ENCODE assay signal across 13 cellular contexts in genomic region chr22:26416670-26417270, GRCh38. TPM values are rescaled to one million over a fixed set of nuclear protein-coding genes. Genes with fewer than 3 reads are reported as not detected.
DNase-seq lines count a peak whose midpoint lies in the region; ATAC-seq, FAIRE-seq and TF ChIP-seq lines count a peak whose summit lies in the region.
"Had no signal": no experiment of that assay in that cellular context is flagged by ENCODE, and none has a peak within 500 bp of the region (broad histone marks: within the 10 kb centered on the region; RNA-seq: fewer than 3 reads in every experiment).

No MANE protein-coding gene starts in this region.

- no peak overlapping the region for H3K27ac ChIP-seq in PC-3 (ENCODE audit: low read length)
- H3K27ac ChIP-seq in endothelial cell of umbilical vein (ENCODE audit: insufficient read depth, low read depth, low read length): no peak overlapping the region
- H3K27ac ChIP-seq: gastrocnemius medialis, thyroid gland had no signal

- H3K9ac ChIP-seq in PC-3 (ENCODE audit: low read length): no peak overlapping the region
- no peak overlapping the region for H3K9ac ChIP-seq in endothelial cell of umbilical vein (replicated peaks; ENCODE audit: extremely low read depth, insufficient read depth, low read length)

- dilution Hi-C loops in endothelial cell of umbilical vein (cut with MboI; ENCODE audit: extremely low pct_ligation_motif_present, low sequenced_read_pairs): no loop called here

- no peaks in the 10 kb centered on the region for H3F3A ChIP-seq in PC-3 (ENCODE audit: low read length, unreplicated experiment)

- H3K4me3 ChIP-seq in PC-3 (ENCODE audit: low read length): peak overlapping the region; percentile 35; the same call in 1 of the 2 replicates
- H3K4me3 ChIP-seq in endothelial cell of umbilical vein (replicated peaks in 1 of 3; ENCODE audit: insufficient read depth in 1 of 3, low read depth in 1 of 3, low read length in 3 of 3): no peak overlapping the region
- H3K4me3 ChIP-seq: gastrocnemius medialis, thyroid gland had no signal

- DNase-seq in ELF-1 (ENCODE audit: low read depth, low spot score) (peak; percentile 91), PC-3 (peak; percentile 77), endothelial cell of umbilical vein (ENCODE audit: low read depth, low spot score) (no peak), non-pigmented ciliary epithelial cell (ENCODE audit: low read depth) (peak; percentile 34), OCI-M2 (lab: John Stamatoyannopoulos, UW; ENCODE audit: unreplicated experiment) (no peak), KG1 (lab: John Stamatoyannopoulos, UW) (no peak)
- no peak for DNase-seq in stimulated activated naive CD8-positive, alpha-beta T cell treated with anti-CD3 and anti-CD28 coated beads, Interleukin-15, Interleukin-2, amounts not matched to agents 100 U/mL and 50 U/mL, for 24 hours
- DNase-seq: activated CD4-positive, alpha-beta T cell treated with anti-CD3 and anti-CD28 coated beads for 48 hours; activated naive CD8-positive, alpha-beta T cell treated with anti-CD3 and anti-CD28 coated beads, Interleukin-2, amount 10 ng/mL, durations not matched to agents 7 days and 5 days; DND-41; thyroid gland had no signal

- H3K4me1 ChIP-seq in PC-3 (ENCODE audit: insufficient read depth, low read length): peaks cover 20% of the 10 kb centered on the region
- H3K4me1 ChIP-seq in endothelial cell of umbilical vein (ENCODE audit: control insufficient read depth, extremely low read depth, insufficient read depth, low read length): no peaks in the 10 kb centered on the region

- BruUV-seq in PC-3 (replicated peaks; lab: Mats Ljungman, UMichigan): no TSS peak
- no TSS peak for BruUV-seq in endothelial cell of umbilical vein (replicated peaks; lab: Mats Ljungman, UMichigan)

- H3K27me3 ChIP-seq in PC-3 (ENCODE audit: low read length) (peaks cover 6% of the 10 kb centered on the region), endothelial cell of umbilical vein (ENCODE audit: control insufficient read depth in 2 of 2, insufficient read depth in 2 of 2, low read length in 2 of 2) (peaks cover 33 to 37% of the 10 kb centered on the region in 2 experiments)
- H3K27me3 ChIP-seq: thyroid gland had no signal

- TF ChIP-seq POLR2A in endothelial cell of umbilical vein (IDR thresholded peaks at IDR 0.05; ENCODE audit: low read depth, low read length): no peak

- intact Hi-C loops in PC-3 (cut with micrococcal nuclease): no loop called here
- intact Hi-C loops in endothelial cell of umbilical vein (cut with micrococcal nuclease): no loop called here

- no peak for TF ChIP-seq CTCF in PC-3 (conservative IDR thresholded peaks at IDR 0.05; ENCODE audit: low read depth, low read length)
- no peak for TF ChIP-seq CTCF in endothelial cell of umbilical vein (IDR thresholded peaks at IDR 0.05; ENCODE audit: extremely low read depth in 1 of 2, insufficient read depth in 1 of 2, low read depth in 1 of 2, low read length in 2 of 2)

- H3K79me2 ChIP-seq in PC-3 (ENCODE audit: low read length): no peaks in the 10 kb centered on the region
- no peaks in the 10 kb centered on the region for H3K79me2 ChIP-seq in endothelial cell of umbilical vein (ENCODE audit: control insufficient read depth, insufficient read depth, low read length)

- H3K36me3 ChIP-seq in PC-3 (ENCODE audit: low read depth, low read length) (no peaks in the 10 kb centered on the region), endothelial cell of umbilical vein (ENCODE audit: control insufficient read depth in 2 of 2, extremely low read depth in 1 of 2, insufficient read depth in 2 of 2, low read length in 2 of 2) (no peaks in the 10 kb centered on the region)
- H3K36me3 ChIP-seq: gastrocnemius medialis, thyroid gland had no signal

- peak; percentile 98 for ATAC-seq in PC-3
- ATAC-seq in stimulated activated naive CD8-positive, alpha-beta T cell treated with anti-CD3 and anti-CD28 coated beads, Interleukin-15, Interleukin-2, amounts not matched to agents 100 U/mL and 50 U/mL, for 24 hours: no peak
- ATAC-seq in HG02642 (IDR thresholded peaks at IDR 0.05; ENCODE audit: poor library complexity, unreplicated experiment): no peak
- ATAC-seq: gastrocnemius medialis had no signal

- CTCF ChIA-PET in PC-3 (lab: Charles Lee): no interaction called here
- CTCF ChIA-PET in endothelial cell of umbilical vein (lab: Charles Lee): no interaction called here

- H3K4me2 ChIP-seq in PC-3 (ENCODE audit: low read length): peak overlapping the region; percentile 62
- H3K4me2 ChIP-seq in endothelial cell of umbilical vein (ENCODE audit: insufficient read depth, low read length): no peak overlapping the region

- POLR2A ChIA-PET in PC-3 (lab: Charles Lee; ENCODE audit: unreplicated experiment) (interaction anchor here (0.5 kb wide), 1 partner anchor 1028 kb away, joined by 5 read pairs; no protein-coding TSS in a partner anchor), endothelial cell of umbilical vein (lab: Charles Lee) (no interaction called here)

- FAIRE-seq in endothelial cell of umbilical vein (lab: Jason Lieb, UNC): no peak

- H4K20me1 ChIP-seq in PC-3 (ENCODE audit: low read length): no peaks in the 10 kb centered on the region
- no peaks in the 10 kb centered on the region for H4K20me1 ChIP-seq in endothelial cell of umbilical vein (replicated peaks; ENCODE audit: control insufficient read depth, extremely low read depth, insufficient read depth, low read length)

- H3K9me1 ChIP-seq in endothelial cell of umbilical vein (replicated peaks; ENCODE audit: control insufficient read depth, extremely low read depth, insufficient read depth, low read length): no peaks in the 10 kb centered on the region

- no peaks in the 10 kb centered on the region for H3K9me2 ChIP-seq in PC-3 (replicated peaks; ENCODE audit: low read length)

- no peaks in the 10 kb centered on the region for H3K9me3 ChIP-seq in PC-3 (ENCODE audit: low read length)
- no peaks in the 10 kb centered on the region for H3K9me3 ChIP-seq in endothelial cell of umbilical vein (replicated peaks; ENCODE audit: control insufficient read depth, insufficient read depth, low read length)
- H3K9me3 ChIP-seq: gastrocnemius medialis, thyroid gland had no signal

- H2AFZ ChIP-seq in PC-3 (ENCODE audit: low read length): no peak overlapping the region
- no peak overlapping the region for H2AFZ ChIP-seq in endothelial cell of umbilical vein (ENCODE audit: low read depth, low read length)

TF ChIP-seq in endothelial cell of umbilical vein, 7 proteins besides CTCF, POLR2A, EP300 and RAD21:
- TF ChIP-seq FOS (IDR thresholded peaks at IDR 0.05; ENCODE audit: borderline replicate concordance, insufficient read depth, low read length) (peak; percentile 39), MAX (IDR thresholded peaks at IDR 0.05; ENCODE audit: insufficient read depth, insufficient read length) (no peak)

RNA-seq across cellular contexts. Expression of gene ASPHD2, which starts 12.3 kb away (rescaled TPM):
- 2.1 and 2.4 TPM in 2 replicates for total RNA-seq in PC-3 (2014; rRNA removed)
- total RNA-seq in endothelial cell of umbilical vein: 5.5 and 7.8 TPM in 2 replicates
- 4.8 and 5.3 TPM in 2 replicates for polyA plus RNA-seq in endothelial cell of umbilical vein
- 3.6 and 3.9 TPM in 2 replicates for polyA plus RNA-seq in endothelial cell of umbilical vein (2011; cell fraction: cytosol; rRNA removed)
- polyA plus RNA-seq in endothelial cell of umbilical vein (2011; cell fraction: nucleus; rRNA removed): 2.6 and 2.9 TPM in 2 replicates
- polyA plus RNA-seq in endothelial cell of umbilical vein (2012): 2.3 and 3.3 TPM in 2 replicates
- polyA minus RNA-seq in endothelial cell of umbilical vein: 5.2 and 7.4 TPM in 2 replicates
- polyA minus RNA-seq in endothelial cell of umbilical vein (2011; cell fraction: cytosol; rRNA and poly(A)+ RNA removed): not detected
- polyA minus RNA-seq in endothelial cell of umbilical vein (2011; cell fraction: nucleus; rRNA and poly(A)+ RNA removed): 2.7 and 3.4 TPM in 2 replicates

Comparison
In these comparisons a context has a peak if more than half of its experiments do, and no peak if none do; other contexts are left out.
1. DNase-seq: peak in ELF-1 (single experiment), PC-3 (single experiment) and non-pigmented ciliary epithelial cell (single experiment); none in endothelial cell of umbilical vein (single experiment), OCI-M2 (single experiment), stimulated activated naive CD8-positive, alpha-beta T cell treated with anti-CD3 and anti-CD28 coated beads, Interleukin-15, Interleukin-2, amounts not matched to agents 100 U/mL and 50 U/mL, for 24 hours (single experiment) and KG1 (single experiment).